ENCODE assay signal across 9 cellular contexts in the genomic region with DNA sequence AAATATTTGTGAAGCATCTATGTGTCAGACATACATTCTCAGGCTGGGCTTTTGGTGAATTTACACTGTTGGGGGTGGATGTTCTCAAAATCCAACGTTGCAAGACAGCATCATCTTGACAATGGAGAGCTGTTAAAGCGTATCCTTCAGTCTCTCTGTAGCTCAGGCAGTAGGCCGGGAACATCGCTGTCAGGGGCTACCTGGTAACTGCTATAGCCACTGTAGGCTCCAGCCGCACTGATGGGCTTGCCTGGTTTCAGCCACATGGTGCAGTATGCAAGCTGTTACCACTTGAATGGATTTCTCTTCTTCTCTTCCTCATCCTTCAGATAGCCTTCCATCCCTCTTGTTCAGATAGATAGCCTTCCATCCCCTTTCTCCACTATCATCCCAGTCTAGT. TPM values are rescaled to one million over a fixed set of nuclear protein-coding genes. Genes with fewer than 3 reads are reported as not detected.
"Had no signal": no experiment of that assay in that cellular context is flagged by ENCODE, and none has a peak within 500 bp of the region (broad histone marks: within the 10 kb centered on the region; RNA-seq: fewer than 3 reads in every experiment).

No MANE protein-coding gene starts in this region.

- H3K9me3 ChIP-seq: HAP-1 had no signal

- H3K27ac ChIP-seq: GM23248 had no signal

- ATAC-seq: HCT116, K562 had no signal

- DNase-seq: GM23248, GOT3, H7, HFFc6, IMR-90 had no signal

- H3K9ac ChIP-seq: GM23248 had no signal

- H2AFZ ChIP-seq: GM23248 had no signal

- H3K36me3 ChIP-seq: HAP-1 had no signal

- H3K4me3 ChIP-seq: GM23248, HAP-1, K562 had no signal

- H3K4me1 ChIP-seq: HAP-1 had no signal

RNA-seq across cellular contexts. Expression of a gene that starts 51.7 kb away (rescaled TPM):
- total RNA-seq: GM23248, HFFc6, HT-29, K562 had no signal
